In the genomic region with DNA sequence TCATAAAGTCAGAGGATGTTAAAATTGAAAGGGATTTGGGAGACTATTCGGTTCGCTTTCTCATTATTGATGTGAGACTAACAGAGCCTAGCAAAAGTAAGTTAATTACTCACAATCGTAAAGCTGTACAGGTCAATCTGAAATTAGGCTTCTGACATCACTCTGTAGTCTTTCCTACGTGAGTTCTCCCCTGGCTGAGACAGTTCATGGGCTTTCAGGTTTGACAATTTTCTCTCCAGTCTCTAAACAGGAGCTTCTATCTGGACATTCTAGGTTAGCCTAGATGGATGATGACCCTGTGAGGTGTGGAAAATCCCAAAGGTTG, we compare ENCODE assay signal across 6 cellular contexts.
DNase-seq lines count a peak whose midpoint lies in the region; ATAC-seq and TF ChIP-seq lines count a peak whose summit lies in the region.
"Not testable (repeated sequence)": the region's sequence is repeated elsewhere in the genome, so short reads cannot be mapped to it uniquely, and the experiment has no call there.

No MANE protein-coding gene starts in this region.

- not testable (repeated sequence) for H3K9me3 ChIP-seq in Karpas-422 (ENCODE audit: low read length)

- H3F3A ChIP-seq in GM23338 (replicated peaks; ENCODE audit: low read depth) = not testable (repeated sequence)

- not testable (repeated sequence) for H3K9ac ChIP-seq in Karpas-422 (ENCODE audit: low read length)

- not testable (repeated sequence) for H3K79me2 ChIP-seq in GM23338 (replicated peaks; ENCODE audit: insufficient read depth); Karpas-422 (ENCODE audit: low read length)

- H4K20me1 ChIP-seq in GM23338 (replicated peaks; ENCODE audit: insufficient read depth); Karpas-422 (ENCODE audit: insufficient read depth, low read depth, low read length): not testable (repeated sequence)

- DNase-seq in GM23338 (ENCODE audit: low spot score); chondrocyte (ENCODE audit: low spot score); epithelial cell of prostate (ENCODE audit: low read depth, low spot score); stimulated activated effector memory CD8-positive, alpha-beta T cell treated with anti-CD3 and anti-CD28 coated beads, Interleukin-12 subunit alpha, Interleukin-12 subunit beta, amount 100 ng/mL, for 72 hours (ENCODE audit: low spot score in 2 of 2): not testable (repeated sequence)
- peak; percentile 33 for DNase-seq in Karpas-422

- H3K9me2 ChIP-seq in GM23338 (ENCODE audit: insufficient read depth); Karpas-422 (replicated peaks; ENCODE audit: insufficient read depth, low read length): not testable (repeated sequence)

- not testable (repeated sequence) for H3K36me3 Mint-ChIP-seq in GM23338 (ENCODE audit: low read depth); activated T-helper 17 cell treated with anti-CD3 and anti-CD28 coated beads, Interleukin-2, amount 50 U/mL, for 72 hours (ENCODE audit: low read depth); chondrocyte (ENCODE audit: low read depth); stimulated activated effector memory CD8-positive, alpha-beta T cell treated with anti-CD3 and anti-CD28 coated beads, Interleukin-12 subunit alpha, Interleukin-12 subunit beta, amount 100 ng/mL, for 72 hours

- not testable (repeated sequence) for H3K4me3 ChIP-seq in GM23338; Karpas-422 (ENCODE audit: low read length)

- H3K4me2 ChIP-seq in GM23338; Karpas-422 (ENCODE audit: low read depth, low read length, poor library complexity, severe bottlenecking): not testable (repeated sequence)

- TF ChIP-seq CTCF in GM23338 (conservative IDR thresholded peaks at IDR 0.05; ENCODE audit: low read depth in 2 of 2); chondrocyte (IDR thresholded peaks at IDR 0.05): not testable (repeated sequence)

- not testable (repeated sequence) for H3K4me3 Mint-ChIP-seq in GM23338; activated T-helper 17 cell treated with anti-CD3 and anti-CD28 coated beads, Interleukin-2, amount 50 U/mL, for 72 hours; chondrocyte (ENCODE audit: unreplicated experiment); stimulated activated effector memory CD8-positive, alpha-beta T cell treated with anti-CD3 and anti-CD28 coated beads, Interleukin-12 subunit alpha, Interleukin-12 subunit beta, amount 100 ng/mL, for 72 hours

- H3K4me1 Mint-ChIP-seq in GM23338 = not testable (repeated sequence)
- peaks cover 12% of the 10 kb centered on the region for H3K4me1 Mint-ChIP-seq in activated T-helper 17 cell treated with anti-CD3 and anti-CD28 coated beads, Interleukin-2, amount 50 U/mL, for 72 hours
- peaks cover 14% of the 10 kb centered on the region for H3K4me1 Mint-ChIP-seq in chondrocyte (ENCODE audit: low read depth)
- H3K4me1 Mint-ChIP-seq in stimulated activated effector memory CD8-positive, alpha-beta T cell treated with anti-CD3 and anti-CD28 coated beads, Interleukin-12 subunit alpha, Interleukin-12 subunit beta, amount 100 ng/mL, for 72 hours = peaks cover 26% of the 10 kb centered on the region

- H2AFZ ChIP-seq in GM23338; Karpas-422 (ENCODE audit: low read length): not testable (repeated sequence)

- H3K36me3 ChIP-seq in GM23338 (ENCODE audit: insufficient read depth); Karpas-422 (ENCODE audit: insufficient read depth, low read length): not testable (repeated sequence)

- peak overlapping the region; percentile 11; the same call in 1 of the 2 replicates for H3K27ac ChIP-seq in GM23338 (ENCODE audit: low read depth)
- not testable (repeated sequence) for H3K27ac ChIP-seq in Karpas-422 (ENCODE audit: low read length)
- peak overlapping the region; percentile 31 for H3K27ac ChIP-seq in epithelial cell of prostate

- not testable (repeated sequence) for H3K27me3 Mint-ChIP-seq in GM23338 (ENCODE audit: insufficient read depth, low read depth, poor library complexity); activated T-helper 17 cell treated with anti-CD3 and anti-CD28 coated beads, Interleukin-2, amount 50 U/mL, for 72 hours; chondrocyte (ENCODE audit: low read depth)

- H3K27ac Mint-ChIP-seq in GM23338; activated T-helper 17 cell treated with anti-CD3 and anti-CD28 coated beads, Interleukin-2, amount 50 U/mL, for 72 hours: not testable (repeated sequence)
- peak overlapping the region; percentile 52 for H3K27ac Mint-ChIP-seq in chondrocyte (ENCODE audit: unreplicated experiment)
- peak overlapping the region; percentile 64 for H3K27ac Mint-ChIP-seq in stimulated activated effector memory CD8-positive, alpha-beta T cell treated with anti-CD3 and anti-CD28 coated beads, Interleukin-12 subunit alpha, Interleukin-12 subunit beta, amount 100 ng/mL, for 72 hours

- H3K4me1 ChIP-seq in GM23338 (ENCODE audit: insufficient read depth); Karpas-422 (ENCODE audit: low read length): not testable (repeated sequence)

- not testable (repeated sequence) for ATAC-seq in GM23338
- peak; percentile 47 for ATAC-seq in activated T-helper 17 cell treated with anti-CD3 and anti-CD28 coated beads, Interleukin-2, amount 50 U/mL, for 72 hours (replicated peaks)
- ATAC-seq in stimulated activated effector memory CD8-positive, alpha-beta T cell treated with anti-CD3 and anti-CD28 coated beads, Interleukin-12 subunit alpha, Interleukin-12 subunit beta, amount 100 ng/mL, for 72 hours = peak; percentile 76

- H3K27me3 ChIP-seq in GM23338 (ENCODE audit: insufficient read depth); Karpas-422 (ENCODE audit: low read length): not testable (repeated sequence)

- H3K9me3 Mint-ChIP-seq in GM23338; activated T-helper 17 cell treated with anti-CD3 and anti-CD28 coated beads, Interleukin-2, amount 50 U/mL, for 72 hours; chondrocyte (ENCODE audit: low read depth); stimulated activated effector memory CD8-positive, alpha-beta T cell treated with anti-CD3 and anti-CD28 coated beads, Interleukin-12 subunit alpha, Interleukin-12 subunit beta, amount 100 ng/mL, for 72 hours: not testable (repeated sequence)
